In genomic region chr12:7374423-7375144, GRCh38 we compare ENCODE assay signal across 9 cellular contexts.
A peak's percentile ranks its signal among the peaks of the same experiment; 100 is the strongest.
DNase-seq lines count a peak whose midpoint lies in the region; ATAC-seq, FAIRE-seq and TF ChIP-seq lines count a peak whose summit lies in the region.
"Had no signal": no experiment of that assay in that cellular context is flagged by ENCODE, and none has a peak within 500 bp of the region (broad histone marks: within the 10 kb centered on the region; RNA-seq: fewer than 3 reads in every experiment).

No MANE protein-coding gene starts in this region.

- H3K27ac ChIP-seq in PC-3 (ENCODE audit: low read length) (no peak overlapping the region), trophoblast cell (ENCODE audit: low read depth, low read length) (no peak overlapping the region)
- H3K27ac ChIP-seq: thoracic aorta had no signal

- BruUV-seq in PC-3 (replicated peaks; lab: Mats Ljungman, UMichigan): no TSS peak

- ATAC-seq in PC-3 (peak; percentile 35; the same call in 1 of the 2 replicates), HG02938 (IDR thresholded peaks at IDR 0.05; ENCODE audit: unreplicated experiment) (no peak), HG02970 (IDR thresholded peaks at IDR 0.05; ENCODE audit: low FRiP score, unreplicated experiment) (no peak)

- H2BK12ac ChIP-seq in trophoblast cell (ENCODE audit: low read length): no peak overlapping the region

- H2AK5ac ChIP-seq in trophoblast cell (ENCODE audit: low read length): no peak overlapping the region

- no peak overlapping the region for H3K14ac ChIP-seq in trophoblast cell (ENCODE audit: low read length)

- TF ChIP-seq CTCF in CD14-positive monocyte (IDR thresholded peaks at IDR 0.05) (peak; percentile 63), PC-3 (conservative IDR thresholded peaks at IDR 0.05; ENCODE audit: low read depth, low read length) (peak; percentile 57)

- H3K4me1 ChIP-seq in PC-3 (ENCODE audit: insufficient read depth, low read length): peaks cover 1% of the 10 kb centered on the region; the same call in 1 of the 2 replicates
- no peaks in the 10 kb centered on the region for H3K4me1 ChIP-seq in trophoblast cell (ENCODE audit: control insufficient read depth in 1 of 2, insufficient read depth in 2 of 2, low read length in 2 of 2)

- intact Hi-C loops in CD14-positive monocyte (cut with micrococcal nuclease): loop anchor here in 1 of 2 donors (5.0 kb wide), 1 partner anchor 263 kb away; no protein-coding TSS in a partner anchor
- intact Hi-C loops in PC-3 (cut with micrococcal nuclease): no loop called here

- POLR2A ChIA-PET in PC-3 (lab: Charles Lee; ENCODE audit: unreplicated experiment): no interaction called here

- no peak overlapping the region for H3K4me3 ChIP-seq in PC-3 (ENCODE audit: low read length)
- H3K4me3 ChIP-seq in trophoblast cell (ENCODE audit: low read depth, low read length): no peak overlapping the region
- H3K4me3 ChIP-seq: thoracic aorta had no signal

- H4K8ac ChIP-seq in trophoblast cell (ENCODE audit: low read depth, low read length): no peak overlapping the region

- peaks cover 17% of the 10 kb centered on the region; the same call in 1 of the 2 replicates for H3K27me3 ChIP-seq in PC-3 (ENCODE audit: low read length)
- H3K27me3 ChIP-seq in trophoblast cell (ENCODE audit: insufficient read depth, low read length): no peaks in the 10 kb centered on the region

- no peaks in the 10 kb centered on the region for H3K79me1 ChIP-seq in trophoblast cell (ENCODE audit: low read length)

- CTCF ChIA-PET in PC-3 (lab: Charles Lee): no interaction called here

- H2BK120ac ChIP-seq in trophoblast cell (ENCODE audit: insufficient read depth, low read length, poor library complexity): no peak overlapping the region

- H3K79me2 ChIP-seq in PC-3 (ENCODE audit: low read length) (no peaks in the 10 kb centered on the region), trophoblast cell (ENCODE audit: control insufficient read depth, insufficient read depth, low read length, poor library complexity) (no peaks in the 10 kb centered on the region)

- FAIRE-seq in H54 (lab: Jason Lieb, UNC): peak; percentile 84

- TF ChIP-seq POLR2A in H54 (IDR thresholded peaks at IDR 0.05; ENCODE audit: low read depth, low read length): no peak
- TF ChIP-seq POLR2A in erythroblast (IDR thresholded peaks at IDR 0.05; ENCODE audit: low read length): no peak

- no peak overlapping the region for H3K18ac ChIP-seq in trophoblast cell (ENCODE audit: low read length)

- WGBS in trophoblast cell (ENCODE audit: extremely low coverage, insufficient coverage, insufficient read length): no CpG with 5 or more reads among the region's 17 CpGs

- peaks cover 0 to 6% (median 0%) of the 10 kb centered on the region in 7 donors for H3K9me3 Mint-ChIP-seq in CD14-positive monocyte

- H3K4me1 Mint-ChIP-seq in CD14-positive monocyte: peaks cover 5% of the 10 kb centered on the region

- no peak overlapping the region for H2AFZ ChIP-seq in PC-3 (ENCODE audit: low read length)
- H2AFZ ChIP-seq in trophoblast cell (ENCODE audit: insufficient read depth, low read length, poor library complexity): no peak overlapping the region

- H3K4ac ChIP-seq in trophoblast cell (ENCODE audit: low read depth, low read length): no peak overlapping the region

- H3K36me3 ChIP-seq in PC-3 (ENCODE audit: low read depth, low read length) (no peaks in the 10 kb centered on the region), trophoblast cell (ENCODE audit: control insufficient read depth in 1 of 2, insufficient read depth in 2 of 2, low read length in 2 of 2) (no peaks in the 10 kb centered on the region)
- H3K36me3 ChIP-seq: thoracic aorta had no signal

- no peaks in the 10 kb centered on the region for H3F3A ChIP-seq in PC-3 (ENCODE audit: low read length, unreplicated experiment)

- H4K20me1 ChIP-seq in PC-3 (ENCODE audit: low read length): no peaks in the 10 kb centered on the region

- H3K27me3 Mint-ChIP-seq in CD14-positive monocyte (ENCODE audit: low read depth in 3 of 3): peaks cover 0 to 7% (median 0%) of the 10 kb centered on the region in 3 donors

- no peaks in the 10 kb centered on the region for H3K9me2 ChIP-seq in PC-3 (replicated peaks; ENCODE audit: low read length)

- H4K12ac ChIP-seq in trophoblast cell (ENCODE audit: low read depth, low read length): no peak overlapping the region

- peak; percentile 50 for DNase-seq in CD14-positive monocyte (ENCODE audit: low spot score)
- DNase-seq in H54 (ENCODE audit: insufficient read length, low spot score): peak; percentile 19
- peak; percentile 48 for DNase-seq in PC-3
- DNase-seq in erythroblast (lab: John Stamatoyannopoulos, UW): peak; percentile 53 to 62
- peak; percentile 15 to 60 for DNase-seq in trophoblast cell
- DNase-seq in activated gamma-delta T cell (lab: John Stamatoyannopoulos, UW): no peak

- no peak overlapping the region for H3K4me2 ChIP-seq in PC-3 (ENCODE audit: low read length)
- H3K4me2 ChIP-seq in trophoblast cell (ENCODE audit: low read length): no peak overlapping the region

- H3K27ac Mint-ChIP-seq in CD14-positive monocyte: peak overlapping the region in 1 of 7 donors; percentile 57

- H3K9me3 ChIP-seq in PC-3 (ENCODE audit: low read length) (no peaks in the 10 kb centered on the region), trophoblast cell (ENCODE audit: insufficient read depth, low read depth, low read length) (no peaks in the 10 kb centered on the region)
- H3K9me3 ChIP-seq: thoracic aorta had no signal

- H3K23ac ChIP-seq in trophoblast cell (ENCODE audit: low read length): no peak overlapping the region

- no peak overlapping the region for H4K91ac ChIP-seq in trophoblast cell (ENCODE audit: low read depth, low read length)

- H2BK5ac ChIP-seq in trophoblast cell (ENCODE audit: low read depth, low read length, poor library complexity): no peak overlapping the region

- no peaks in the 10 kb centered on the region for H3K36me3 Mint-ChIP-seq in CD14-positive monocyte

- H3K4me3 Mint-ChIP-seq in CD14-positive monocyte: no peak overlapping the region

- H3K9ac ChIP-seq in PC-3 (ENCODE audit: low read length) (no peak overlapping the region), trophoblast cell (ENCODE audit: low read length) (no peak overlapping the region)
